In the genomic region with DNA sequence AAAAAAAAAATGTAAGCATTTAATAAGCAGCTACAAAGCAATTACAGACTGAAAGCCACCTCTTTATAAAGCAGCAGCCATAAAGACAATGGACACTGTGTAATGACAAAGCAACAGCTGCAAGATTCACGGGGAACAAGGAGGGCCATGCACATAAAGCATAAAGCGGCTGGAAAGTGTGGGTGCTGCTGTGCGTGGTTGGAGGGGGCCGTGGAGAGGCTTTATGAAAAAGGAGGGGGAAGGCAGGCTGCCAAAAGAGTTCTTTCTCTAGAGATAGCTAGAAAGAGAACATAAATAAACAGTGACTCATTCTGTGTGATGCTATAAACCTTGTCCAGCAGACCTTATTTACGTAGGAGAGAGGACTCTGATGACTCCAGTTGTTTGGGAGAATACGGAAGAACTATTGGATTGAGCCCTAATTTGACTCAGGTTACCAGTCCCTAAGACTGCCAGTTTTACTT, we compare ENCODE assay signal across 8 cellular contexts. TPM values are rescaled to one million over a fixed set of nuclear protein-coding genes. Genes with fewer than 3 reads are reported as not detected.
DNase-seq lines count a peak whose midpoint lies in the region; ATAC-seq and TF ChIP-seq lines count a peak whose summit lies in the region.

No MANE protein-coding gene starts in this region.

- H3K9me3 Mint-ChIP-seq in nephron = peaks cover 2% of the 10 kb centered on the region
- peaks cover 2% of the 10 kb centered on the region for H3K9me3 Mint-ChIP-seq in activated naive CD4-positive, alpha-beta T cell treated with anti-CD3 and anti-CD28 coated beads for 36 hours

- WGBS in esophagus muscularis mucosa = 14% methylated on average over 6 of the region's 6 CpGs

- DNase-seq in AG09309 (ENCODE audit: low read depth) (peak; percentile 89), NCI-H460 (ENCODE audit: extremely low read depth, low read depth) (peak; percentile 62), esophagus muscularis mucosa (ENCODE audit: extremely low spot score) (no peak), NCI-H187 treated with DMSO at 0.1 percent for 48 hours (lab: John Stamatoyannopoulos, UW) (no peak)
- DNase-seq in activated naive CD4-positive, alpha-beta T cell treated with anti-CD3 and anti-CD28 coated beads for 36 hours = no peak
- DNase-seq in activated CD4-positive, alpha-beta T cell treated with anti-CD3 and anti-CD28 coated beads for 1 hour = no peak

- peaks cover 11 to 22% (median 16%) of the 10 kb centered on the region in 4 donors for H3K4me1 ChIP-seq in esophagus muscularis mucosa

- peaks cover 68% of the 10 kb centered on the region for H3K4me1 Mint-ChIP-seq in nephron
- no peaks in the 10 kb centered on the region for H3K4me1 Mint-ChIP-seq in activated naive CD4-positive, alpha-beta T cell treated with anti-CD3 and anti-CD28 coated beads for 36 hours (ENCODE audit: low read depth)

- no peak for ATAC-seq in GM21619 (IDR thresholded peaks at IDR 0.05; ENCODE audit: unreplicated experiment)

- H3K9me3 ChIP-seq in esophagus muscularis mucosa = no peaks in the 10 kb centered on the region

- H3K27ac ChIP-seq in esophagus muscularis mucosa (replicated peaks in 1 of 4) = peak overlapping the region; percentile 3 to 63 (median 52)

- no peak overlapping the region for H3K4me3 ChIP-seq in AG09309 (ENCODE audit: control insufficient read depth, low read depth, low read length)
- no peak overlapping the region for H3K4me3 ChIP-seq in esophagus muscularis mucosa

- TF ChIP-seq POLR2A in esophagus muscularis mucosa (IDR thresholded peaks at IDR 0.05; ENCODE audit: low read depth) = no peak

- CTCF ChIA-PET in activated naive CD4-positive, alpha-beta T cell treated with anti-CD3 and anti-CD28 coated beads for 36 hours (lab: Charles Lee) = no interaction called here

- TF ChIP-seq EP300 in esophagus muscularis mucosa (IDR thresholded peaks at IDR 0.05) = no peak

- H3K36me3 ChIP-seq in esophagus muscularis mucosa = no peaks in the 10 kb centered on the region

- no peaks in the 10 kb centered on the region for H3K36me3 Mint-ChIP-seq in nephron (ENCODE audit: low read depth)
- no peaks in the 10 kb centered on the region for H3K36me3 Mint-ChIP-seq in activated naive CD4-positive, alpha-beta T cell treated with anti-CD3 and anti-CD28 coated beads for 36 hours (ENCODE audit: low read depth)

- H3K4me3 Mint-ChIP-seq in nephron = peak overlapping the region in 2 of 3 experiments; percentile 4 to 10
- H3K4me3 Mint-ChIP-seq in activated naive CD4-positive, alpha-beta T cell treated with anti-CD3 and anti-CD28 coated beads for 36 hours = no peak overlapping the region

- intact Hi-C loops in esophagus muscularis mucosa (cut with DNase I) = no loop called here
- intact Hi-C loops in activated naive CD4-positive, alpha-beta T cell treated with anti-CD3 and anti-CD28 coated beads for 36 hours (cut with micrococcal nuclease) = no loop called here

- no peaks in the 10 kb centered on the region for H3K27me3 ChIP-seq in esophagus muscularis mucosa

- TF ChIP-seq CTCF in AG09309 (IDR thresholded peaks at IDR 0.05; ENCODE audit: control insufficient read depth, insufficient read depth, low read depth, low read length, missing control alignments) = no peak
- TF ChIP-seq CTCF in esophagus muscularis mucosa (IDR thresholded peaks at IDR 0.05) = no peak
- TF ChIP-seq CTCF in nephron (IDR thresholded peaks at IDR 0.05; ENCODE audit: unreplicated experiment in 3 of 3) = no peak

- no peaks in the 10 kb centered on the region for H3K27me3 Mint-ChIP-seq in nephron (ENCODE audit: low read depth)
- H3K27me3 Mint-ChIP-seq in activated naive CD4-positive, alpha-beta T cell treated with anti-CD3 and anti-CD28 coated beads for 36 hours (ENCODE audit: low read depth) = peaks cover 22% of the 10 kb centered on the region

- H3K27ac Mint-ChIP-seq in nephron = peak overlapping the region; percentile 77 to 89 (median 86)
- no peak overlapping the region for H3K27ac Mint-ChIP-seq in activated naive CD4-positive, alpha-beta T cell treated with anti-CD3 and anti-CD28 coated beads for 36 hours

RNA-seq across cellular contexts. Expression of gene ADAMTS1, which starts 49.3 kb away (rescaled TPM):
- total RNA-seq in NCI-H460 (2014; rRNA removed; shearing (Covaris generic)) = 14.8 and 16.0 TPM in 2 replicates
- 26.8 and 29.3 TPM in 2 replicates for polyA plus RNA-seq in NCI-H460 (2014; cell fraction: nucleus; rRNA removed)
- total RNA-seq in esophagus muscularis mucosa = 100 to 1,000 TPM in 2 of 4 donors, 10 to 100 TPM in 2; 60.6 to 164 (median 123) TPM
- total RNA-seq in activated naive CD4-positive, alpha-beta T cell treated with anti-CD3 and anti-CD28 coated beads for 36 hours = not detected

Comparison
In these comparisons a context has a peak if more than half of its experiments do, and no peak if none do; other contexts are left out.
1. DNase-seq: peak in AG09309 (single experiment) and NCI-H460 (single experiment); none in esophagus muscularis mucosa (single experiment), activated naive CD4-positive, alpha-beta T cell treated with anti-CD3 and anti-CD28 coated beads for 36 hours (single experiment), activated CD4-positive, alpha-beta T cell treated with anti-CD3 and anti-CD28 coated beads for 1 hour (single experiment) and NCI-H187 treated with DMSO at 0.1 percent for 48 hours (single experiment).
2. RNA of gene ADAMTS1, which starts 49.3 kb away (total RNA-seq): 60.6 to 164 TPM in esophagus muscularis mucosa and 14.8 to 16.0 TPM in NCI-H460; not detected in activated naive CD4-positive, alpha-beta T cell treated with anti-CD3 and anti-CD28 coated beads for 36 hours; every median in the first group is over 10 times any median in the second.